In the genomic region with DNA sequence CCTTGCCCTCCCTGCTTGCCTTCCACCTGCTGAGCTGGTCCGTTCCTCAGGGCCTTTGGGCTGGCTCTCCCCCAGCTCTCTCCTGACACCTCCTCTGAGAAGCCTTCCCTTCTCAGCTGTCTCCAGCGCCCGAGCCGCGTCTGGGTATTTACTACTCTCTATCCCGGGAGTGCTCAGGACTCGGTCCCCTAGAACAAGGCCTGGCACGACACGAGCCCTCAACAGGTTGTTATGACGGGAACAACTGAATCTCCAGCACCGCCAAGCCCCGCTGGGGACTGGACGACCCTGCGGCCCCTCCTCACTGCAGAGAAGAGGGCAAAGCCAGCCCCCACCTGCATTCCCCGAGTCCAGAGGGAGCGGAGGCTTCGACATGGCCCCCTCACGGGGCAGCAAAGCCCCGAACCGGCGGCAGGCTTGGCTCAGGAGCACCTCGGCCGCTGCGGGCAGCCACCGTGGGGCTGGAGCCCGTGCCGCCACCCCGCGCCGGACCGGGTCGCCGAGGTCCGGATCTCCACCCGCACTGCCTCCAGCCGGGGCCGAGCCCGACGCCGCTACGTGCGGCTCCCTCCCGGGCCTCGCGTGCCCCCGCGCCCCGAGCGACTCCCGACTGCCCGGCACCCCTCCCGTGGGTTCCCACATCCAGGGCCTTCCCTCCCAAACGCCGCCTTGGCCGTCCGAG, we compare ENCODE assay signal across 2 cellular contexts.
TF ChIP-seq lines count a peak whose summit lies in the region.

No MANE protein-coding gene starts in this region.

TF ChIP-seq in SK-N-SH, 30 proteins besides CTCF, POLR2A, EP300 and RAD21:
- no peak for TF ChIP-seq TAF1 (IDR thresholded peaks at IDR 0.05; ENCODE audit: borderline replicate concordance, low read depth, low read length)
- TF ChIP-seq, protein P1, sequence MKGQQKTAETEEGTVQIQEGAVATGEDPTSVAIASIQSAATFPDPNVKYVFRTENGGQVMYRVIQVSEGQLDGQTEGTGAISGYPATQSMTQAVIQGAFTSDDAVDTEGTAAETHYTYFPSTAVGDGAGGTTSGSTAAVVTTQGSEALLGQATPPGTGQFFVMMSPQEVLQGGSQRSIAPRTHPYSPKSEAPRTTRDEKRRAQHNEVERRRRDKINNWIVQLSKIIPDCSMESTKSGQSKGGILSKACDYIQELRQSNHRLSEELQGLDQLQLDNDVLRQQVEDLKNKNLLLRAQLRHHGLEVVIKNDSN (IDR thresholded peaks at IDR 0.05; ENCODE audit: borderline replicate concordance, low read depth): no peak
- no peak for TF ChIP-seq MXI1 (IDR thresholded peaks at IDR 0.05; ENCODE audit: low read depth, low read length)
- no peak for TF ChIP-seq JUND (IDR thresholded peaks at IDR 0.05)

TF ChIP-seq in H1, 55 proteins besides CTCF, POLR2A, EP300 and RAD21:
- no peak for TF ChIP-seq TAF7 (optimal IDR thresholded peaks at IDR 0.05; ENCODE audit: borderline replicate concordance, low read depth, low read length)
- peak; percentile 69 for TF ChIP-seq KDM4A (IDR thresholded peaks at IDR 0.05; ENCODE audit: low read depth, low read length, severe bottlenecking)
- no peak for TF ChIP-seq TBP (IDR thresholded peaks at IDR 0.05; ENCODE audit: low read depth, low read length)
- 0 out of 4 replicates have a peak, but pooled peaks of 1 of the 2 experiments have one; percentile 42 for TF ChIP-seq SIN3A (conservative IDR thresholded peaks at IDR 0.05 in 1 of 2, IDR thresholded peaks at IDR 0.05 in 1 of 2; ENCODE audit: low read depth in 1 of 2, low read length in 2 of 2)
- peak; percentile 64; the same call in 1 of the 2 replicates for TF ChIP-seq RBBP5 (IDR thresholded peaks at IDR 0.05; ENCODE audit: borderline replicate concordance, low read depth, low read length)
- TF ChIP-seq SIRT6 (IDR thresholded peaks at IDR 0.05; ENCODE audit: low read length): no peak
TF ChIP-seq in H1: peak in this region for 3.
